17 cellular contexts compared by ENCODE assay signal in genomic region chr2:20536619-20537422, GRCh38.
A peak's percentile ranks its signal among the peaks of the same experiment; 100 is the strongest.
DNase-seq lines count a peak whose midpoint lies in the region; ATAC-seq, FAIRE-seq and TF ChIP-seq lines count a peak whose summit lies in the region.
"Had no signal": no experiment of that assay in that cellular context is flagged by ENCODE, and none has a peak within 500 bp of the region (broad histone marks: within the 10 kb centered on the region; RNA-seq: fewer than 3 reads in every experiment).

No MANE protein-coding gene starts in this region.

- H3K27ac ChIP-seq in HUES6 (ENCODE audit: low read depth, low read length) (peak overlapping the region; percentile 17; the same call in 1 of the 2 replicates), endothelial cell of umbilical vein (ENCODE audit: insufficient read depth, low read depth, low read length) (no peak overlapping the region), thoracic aorta (peak overlapping the region; percentile 40 to 60)

- POLR2A ChIA-PET in endothelial cell of umbilical vein (lab: Charles Lee): no interaction called here

- H3K9ac ChIP-seq in HUES6 (ENCODE audit: low read length): peak overlapping the region; percentile 24
- H3K9ac ChIP-seq in endothelial cell of umbilical vein (replicated peaks; ENCODE audit: extremely low read depth, insufficient read depth, low read length): no peak overlapping the region

- intact Hi-C loops in endothelial cell of umbilical vein (cut with micrococcal nuclease): no loop called here

- no peak overlapping the region for H3K4me3 Mint-ChIP-seq in neural crest cell
- H3K4me3 Mint-ChIP-seq: activated CD4-positive, alpha-beta T cell treated with anti-CD3 and anti-CD28 coated beads, Interleukin-2, amount 10 ng/mL, durations not matched to agents 7 days and 5 days; activated naive CD8-positive, alpha-beta T cell treated with anti-CD3 and anti-CD28 coated beads for 36 hours; CD14-positive monocyte had no signal

- H3K79me2 ChIP-seq in endothelial cell of umbilical vein (ENCODE audit: control insufficient read depth, insufficient read depth, low read length): no peaks in the 10 kb centered on the region

- peaks cover 2% of the 10 kb centered on the region for H3K27me3 Mint-ChIP-seq in neural crest cell (ENCODE audit: low read depth)
- H3K27me3 Mint-ChIP-seq: activated CD4-positive, alpha-beta T cell treated with anti-CD3 and anti-CD28 coated beads, Interleukin-2, amount 10 ng/mL, durations not matched to agents 7 days and 5 days; activated naive CD8-positive, alpha-beta T cell treated with anti-CD3 and anti-CD28 coated beads for 36 hours had no signal

- H3K27me3 ChIP-seq in HUES6 (ENCODE audit: control insufficient read depth, insufficient read depth, low read length) (0 out of 2 replicates have a peak, but pooled peaks cover 3% of the 10 kb centered on the region), endothelial cell of umbilical vein (ENCODE audit: control insufficient read depth in 2 of 2, insufficient read depth in 2 of 2, low read length in 2 of 2) (no peaks in the 10 kb centered on the region), thoracic aorta (replicated peaks; ENCODE audit: insufficient read depth) (no peaks in the 10 kb centered on the region)

- no peaks in the 10 kb centered on the region for H4K20me1 ChIP-seq in endothelial cell of umbilical vein (replicated peaks; ENCODE audit: control insufficient read depth, extremely low read depth, insufficient read depth, low read length)

- H3K4me3 ChIP-seq in HUES6 (ENCODE audit: low read depth, low read length) (no peak overlapping the region), endothelial cell of umbilical vein (replicated peaks in 1 of 3; ENCODE audit: insufficient read depth in 1 of 3, low read depth in 1 of 3, low read length in 3 of 3) (no peak overlapping the region), thoracic aorta (no peak overlapping the region)

- CTCF ChIA-PET in endothelial cell of umbilical vein (lab: Charles Lee): no interaction called here

- H3K36me3 Mint-ChIP-seq in neural crest cell (ENCODE audit: low read depth): no peaks in the 10 kb centered on the region
- H3K36me3 Mint-ChIP-seq in activated naive CD4-positive, alpha-beta T cell treated with anti-CD3 and anti-CD28 coated beads, Interleukin-2, amount 50 U/mL, for 72 hours: no peaks in the 10 kb centered on the region
- H3K36me3 Mint-ChIP-seq: activated naive CD8-positive, alpha-beta T cell treated with anti-CD3 and anti-CD28 coated beads for 36 hours; CD14-positive monocyte had no signal

- H2AFZ ChIP-seq in endothelial cell of umbilical vein (ENCODE audit: low read depth, low read length): no peak overlapping the region

- H3K4me1 Mint-ChIP-seq in neural crest cell: peaks cover 55% of the 10 kb centered on the region
- H3K4me1 Mint-ChIP-seq: activated CD4-positive, alpha-beta T cell treated with anti-CD3 and anti-CD28 coated beads, Interleukin-2, amount 10 ng/mL, durations not matched to agents 7 days and 5 days; activated naive CD8-positive, alpha-beta T cell treated with anti-CD3 and anti-CD28 coated beads for 36 hours; CD14-positive monocyte had no signal

- no peaks in the 10 kb centered on the region for H3K9me1 ChIP-seq in endothelial cell of umbilical vein (replicated peaks; ENCODE audit: control insufficient read depth, extremely low read depth, insufficient read depth, low read length)

- H3K9me3 Mint-ChIP-seq in neural crest cell: no peaks in the 10 kb centered on the region
- no peaks in the 10 kb centered on the region for H3K9me3 Mint-ChIP-seq in activated naive CD4-positive, alpha-beta T cell treated with anti-CD3 and anti-CD28 coated beads, Interleukin-2, amount 50 U/mL, for 72 hours
- H3K9me3 Mint-ChIP-seq: activated CD4-positive, alpha-beta T cell treated with anti-CD3 and anti-CD28 coated beads, Interleukin-2, amount 10 ng/mL, durations not matched to agents 7 days and 5 days; activated naive CD8-positive, alpha-beta T cell treated with anti-CD3 and anti-CD28 coated beads for 36 hours had no signal

- peak; percentile 15 for FAIRE-seq in endothelial cell of umbilical vein (lab: Jason Lieb, UNC)

- H3K27ac Mint-ChIP-seq in neural crest cell (ENCODE audit: unreplicated experiment): peak overlapping the region; percentile 75
- H3K27ac Mint-ChIP-seq in activated naive CD4-positive, alpha-beta T cell treated with anti-CD3 and anti-CD28 coated beads, Interleukin-2, amount 50 U/mL, for 72 hours: no peak overlapping the region
- H3K27ac Mint-ChIP-seq: activated CD4-positive, alpha-beta T cell treated with anti-CD3 and anti-CD28 coated beads, Interleukin-2, amount 10 ng/mL, durations not matched to agents 7 days and 5 days; activated naive CD8-positive, alpha-beta T cell treated with anti-CD3 and anti-CD28 coated beads for 36 hours had no signal

- H3K4me2 ChIP-seq in endothelial cell of umbilical vein (ENCODE audit: insufficient read depth, low read length): no peak overlapping the region

- no peaks in the 10 kb centered on the region for H3K9me3 ChIP-seq in HUES6 (ENCODE audit: control insufficient read depth, insufficient read depth, low read depth, low read length)
- no peaks in the 10 kb centered on the region for H3K9me3 ChIP-seq in endothelial cell of umbilical vein (replicated peaks; ENCODE audit: control insufficient read depth, insufficient read depth, low read length)
- H3K9me3 ChIP-seq in thoracic aorta: no peaks in the 10 kb centered on the region

- dilution Hi-C loops in endothelial cell of umbilical vein (cut with MboI; ENCODE audit: extremely low pct_ligation_motif_present, low sequenced_read_pairs): no loop called here

- ATAC-seq in thoracic aorta (ENCODE audit: insufficient number of reproducible peaks, low FRiP score, low read depth): no peak
- ATAC-seq in activated naive CD4-positive, alpha-beta T cell treated with anti-CD3 and anti-CD28 coated beads, Interleukin-2, amount 50 U/mL, for 72 hours: no peak

- H3K36me3 ChIP-seq in HUES6 (ENCODE audit: control insufficient read depth, insufficient read depth, low read length): no peaks in the 10 kb centered on the region
- H3K36me3 ChIP-seq in endothelial cell of umbilical vein (ENCODE audit: control insufficient read depth in 2 of 2, extremely low read depth in 1 of 2, insufficient read depth in 2 of 2, low read length in 2 of 2): no peaks in the 10 kb centered on the region
- H3K36me3 ChIP-seq in thoracic aorta: no peaks in the 10 kb centered on the region

- TF ChIP-seq POLR2A in endothelial cell of umbilical vein (IDR thresholded peaks at IDR 0.05; ENCODE audit: low read depth, low read length): no peak

- BruUV-seq in endothelial cell of umbilical vein (replicated peaks; lab: Mats Ljungman, UMichigan): no TSS peak

- TF ChIP-seq CTCF in endothelial cell of umbilical vein (IDR thresholded peaks at IDR 0.05; ENCODE audit: extremely low read depth in 1 of 2, insufficient read depth in 1 of 2, low read depth in 1 of 2, low read length in 2 of 2) (no peak), neural crest cell (conservative IDR thresholded peaks at IDR 0.05) (no peak), thoracic aorta (IDR thresholded peaks at IDR 0.05) (no peak)

- peaks cover 69% of the 10 kb centered on the region for H3K4me1 ChIP-seq in HUES6 (ENCODE audit: control insufficient read depth, insufficient read depth, low read length)
- H3K4me1 ChIP-seq in endothelial cell of umbilical vein (ENCODE audit: control insufficient read depth, extremely low read depth, insufficient read depth, low read length): peaks cover 18% of the 10 kb centered on the region
- H3K4me1 ChIP-seq in thoracic aorta (ENCODE audit: control insufficient read depth in 1 of 2, low read depth in 2 of 2): peaks cover 9 to 42% of the 10 kb centered on the region in 2 donors

- no peak for DNase-seq in endothelial cell of umbilical vein (ENCODE audit: low read depth, low spot score)
- DNase-seq in neural crest cell (ENCODE audit: low read depth, low spot score): no peak
- no peak for DNase-seq in thoracic aorta (ENCODE audit: low spot score)
- DNase-seq in NCI-H2081 treated with DMSO at 0.1 percent for 48 hours (lab: John Stamatoyannopoulos, UW): no peak
- DNase-seq in NCI-H2107 (lab: John Stamatoyannopoulos, UW): no peak
- no peak for DNase-seq in activated naive CD4-positive, alpha-beta T cell treated with anti-CD3 and anti-CD28 coated beads, Interleukin-2, amount 50 U/mL, for 72 hours (ENCODE audit: low spot score in 2 of 2)
- DNase-seq: activated CD4-positive, alpha-beta T cell treated with anti-CD3 and anti-CD28 coated beads, Interleukin-2, amount 10 ng/mL, durations not matched to agents 7 days and 5 days; activated naive CD8-positive, alpha-beta T cell treated with anti-CD3 and anti-CD28 coated beads for 36 hours; activated T-cell treated with anti-CD3 and anti-CD28 coated beads, Interleukin-2, amount 50 U/mL, for 1 hour; central memory CD4-positive, alpha-beta T cell; DMS53; NCI-H187 treated with DMSO at 0.1 percent for 48 hours; NCI-H526; stimulated activated CD4-positive, alpha-beta T cell treated with anti-CD3 and anti-CD28 coated beads, Interleukin-12 subunit alpha, Interleukin-12 subunit beta, amount 100 ng/mL, for 4 hours; T1000 had no signal

TF ChIP-seq in endothelial cell of umbilical vein, 7 proteins besides CTCF, POLR2A, EP300 and RAD21:
- TF ChIP-seq EZH2 (IDR thresholded peaks at IDR 0.05; ENCODE audit: borderline replicate concordance, low read depth, low read length, severe bottlenecking) (no peak), GATA2 (IDR thresholded peaks at IDR 0.05; ENCODE audit: insufficient read depth, insufficient read length, low read depth, low read length) (no peak), MYC (IDR thresholded peaks at IDR 0.05; ENCODE audit: low read depth, low read length) (no peak), POLR2AphosphoS5 (IDR thresholded peaks at IDR 0.05; ENCODE audit: insufficient read depth, low read depth, low read length) (no peak), JUN (IDR thresholded peaks at IDR 0.05; ENCODE audit: borderline replicate concordance, insufficient read depth, insufficient read length, low read depth) (no peak), MAX (IDR thresholded peaks at IDR 0.05; ENCODE audit: insufficient read depth, insufficient read length) (no peak), FOS (IDR thresholded peaks at IDR 0.05; ENCODE audit: borderline replicate concordance, insufficient read depth, low read length) (no peak)
